ENCODE assay signal across 9 cellular contexts in genomic region chr9:113589890-113590289, GRCh38.
DNase-seq lines count a peak whose midpoint lies in the region; ATAC-seq and TF ChIP-seq lines count a peak whose summit lies in the region.
"Had no signal": no experiment of that assay in that cellular context is flagged by ENCODE, and none has a peak within 500 bp of the region (broad histone marks: within the 10 kb centered on the region; RNA-seq: fewer than 3 reads in every experiment).

No MANE protein-coding gene starts in this region.

- peak in 1 of 2 donors; percentile 68 for DNase-seq in cardiac muscle cell (ENCODE audit: low read depth in 1 of 2, low spot score in 1 of 2)
- no peak for DNase-seq in Right ventricle myocardium inferior (ENCODE audit: missing footprints)
- DNase-seq in activated CD4-positive, alpha-beta memory T cell treated with anti-CD3 and anti-CD28 coated beads for 36 hours, result no peak
- peak; percentile 52 for DNase-seq in iris pigment epithelial cell (ENCODE audit: low read depth)
- DNase-seq in vagina (ENCODE audit: extremely low spot score in 2 of 2), result no peak
- DNase-seq in lower leg skin (ENCODE audit: low spot score in 2 of 2), result no peak
- DNase-seq in activated naive CD4-positive, alpha-beta T cell treated with Interleukin-2 at 50 U/mL for 16 hours, result no peak
- DNase-seq in activated CD4-positive, alpha-beta T cell treated with anti-CD3 and anti-CD28 coated beads, Interleukin-2, amount 50 U/mL, for 1 hour, result no peak
- DNase-seq: activated B cell treated with CpG ODN at 0.5 μM for 24 hours had no signal

- H3K4me1 Mint-ChIP-seq in activated CD4-positive, alpha-beta memory T cell treated with anti-CD3 and anti-CD28 coated beads for 36 hours (ENCODE audit: low read depth), result peaks cover 54% of the 10 kb centered on the region

- H3K27ac Mint-ChIP-seq in activated CD4-positive, alpha-beta memory T cell treated with anti-CD3 and anti-CD28 coated beads for 36 hours, result peak overlapping the region; percentile 46
- H3K27ac Mint-ChIP-seq: activated B cell treated with CpG ODN at 0.5 μM for 24 hours had no signal

- no peak overlapping the region for H3K27ac ChIP-seq in cardiac muscle cell
- no peak overlapping the region for H3K27ac ChIP-seq in vagina

- H3K9me3 Mint-ChIP-seq in activated CD4-positive, alpha-beta memory T cell treated with anti-CD3 and anti-CD28 coated beads for 36 hours, result no peaks in the 10 kb centered on the region
- H3K9me3 Mint-ChIP-seq: activated B cell treated with CpG ODN at 0.5 μM for 24 hours had no signal

- CTCF ChIA-PET in activated CD4-positive, alpha-beta memory T cell treated with anti-CD3 and anti-CD28 coated beads for 36 hours (lab: Charles Lee), result interaction anchor here (0.6 to 18.9 kb wide), 13 partner anchors 8 to 188 kb away, joined by 3 to 580 read pairs (median 4); partner anchors contain the start of gene ALAD

- no peaks in the 10 kb centered on the region for H3K9me3 ChIP-seq in cardiac muscle cell (ENCODE audit: low read depth)
- no peaks in the 10 kb centered on the region for H3K9me3 ChIP-seq in vagina

- H3K27me3 ChIP-seq in cardiac muscle cell, result no peaks in the 10 kb centered on the region
- no peaks in the 10 kb centered on the region for H3K27me3 ChIP-seq in vagina

- no peak for ATAC-seq in Right ventricle myocardium inferior

- peaks cover 23% of the 10 kb centered on the region for H3K36me3 Mint-ChIP-seq in activated CD4-positive, alpha-beta memory T cell treated with anti-CD3 and anti-CD28 coated beads for 36 hours

- H3K4me3 Mint-ChIP-seq in activated CD4-positive, alpha-beta memory T cell treated with anti-CD3 and anti-CD28 coated beads for 36 hours, result no peak overlapping the region
- H3K4me3 Mint-ChIP-seq: activated B cell treated with CpG ODN at 0.5 μM for 24 hours had no signal

- peaks cover under 1% of the 10 kb centered on the region for H3K36me3 ChIP-seq in cardiac muscle cell
- H3K36me3 ChIP-seq in vagina, result peaks cover 0 to 6% of the 10 kb centered on the region in 2 donors

- TF ChIP-seq POLR2A in vagina (IDR thresholded peaks at IDR 0.05) (no peak), lower leg skin (IDR thresholded peaks at IDR 0.05) (no peak)

- WGBS in lower leg skin, 2 donors, result 14 to 17% methylated on average over 3 of the region's 3 CpGs

- POLR2A ChIA-PET in activated CD4-positive, alpha-beta memory T cell treated with anti-CD3 and anti-CD28 coated beads for 36 hours (lab: Charles Lee), result interaction anchor here (0.8 to 3.3 kb wide), 3 partner anchors 11 to 65 kb away, joined by 3 to 20 read pairs (median 3); no protein-coding TSS in a partner anchor

- intact Hi-C loops in Right ventricle myocardium inferior (cut with DNase I), result loop anchor here (2.0 to 5.0 kb wide), 4 partner anchors 67 to 318 kb away; partner anchors contain the start of gene ALAD
- intact Hi-C loops in activated CD4-positive, alpha-beta memory T cell treated with anti-CD3 and anti-CD28 coated beads for 36 hours (cut with micrococcal nuclease), result loop anchor here (2.0 kb wide), 2 partner anchors 143 to 179 kb away; partner anchors contain the start of genes C9orf43 and POLE3
- intact Hi-C loops in vagina (cut with DNase I), result loop anchor here (2.0 kb wide), 1 partner anchor 145 kb away; no protein-coding TSS in a partner anchor
- intact Hi-C loops in lower leg skin (cut with DNase I; ENCODE audit: low total_unique reads), result loop anchor here (10.0 kb wide), 1 partner anchor 135 kb away; no protein-coding TSS in a partner anchor

- peak; percentile 68 for TF ChIP-seq CTCF in cardiac muscle cell (IDR thresholded peaks at IDR 0.05; ENCODE audit: low read depth, low read length)
- peak in 2 of 3 experiments; percentile 30 to 47 for TF ChIP-seq CTCF in vagina (IDR thresholded peaks at IDR 0.05)
- no peak for TF ChIP-seq CTCF in lower leg skin (IDR thresholded peaks at IDR 0.05)

- H3K4me3 ChIP-seq in cardiac muscle cell, result no peak overlapping the region
- no peak overlapping the region for H3K4me3 ChIP-seq in vagina
- H3K4me3 ChIP-seq in lower leg skin (ENCODE audit: low read depth, poor library complexity, severe bottlenecking), result no peak overlapping the region

- H3K4me1 ChIP-seq in cardiac muscle cell (ENCODE audit: low read depth), result peaks cover 31% of the 10 kb centered on the region
- H3K4me1 ChIP-seq in vagina, result peaks cover 43% of the 10 kb centered on the region

- no peaks in the 10 kb centered on the region for H3K27me3 Mint-ChIP-seq in activated CD4-positive, alpha-beta memory T cell treated with anti-CD3 and anti-CD28 coated beads for 36 hours
- H3K27me3 Mint-ChIP-seq: activated B cell treated with CpG ODN at 0.5 μM for 24 hours had no signal

Comparison
In these comparisons a context has a peak if more than half of its experiments do, and no peak if none do; other contexts are left out.
1. CTCF ChIP-seq: peak in cardiac muscle cell (single experiment) and vagina (2 of 3); none in lower leg skin (0 of 3).